ENCODE assay signal across 9 cellular contexts in the genomic region with DNA sequence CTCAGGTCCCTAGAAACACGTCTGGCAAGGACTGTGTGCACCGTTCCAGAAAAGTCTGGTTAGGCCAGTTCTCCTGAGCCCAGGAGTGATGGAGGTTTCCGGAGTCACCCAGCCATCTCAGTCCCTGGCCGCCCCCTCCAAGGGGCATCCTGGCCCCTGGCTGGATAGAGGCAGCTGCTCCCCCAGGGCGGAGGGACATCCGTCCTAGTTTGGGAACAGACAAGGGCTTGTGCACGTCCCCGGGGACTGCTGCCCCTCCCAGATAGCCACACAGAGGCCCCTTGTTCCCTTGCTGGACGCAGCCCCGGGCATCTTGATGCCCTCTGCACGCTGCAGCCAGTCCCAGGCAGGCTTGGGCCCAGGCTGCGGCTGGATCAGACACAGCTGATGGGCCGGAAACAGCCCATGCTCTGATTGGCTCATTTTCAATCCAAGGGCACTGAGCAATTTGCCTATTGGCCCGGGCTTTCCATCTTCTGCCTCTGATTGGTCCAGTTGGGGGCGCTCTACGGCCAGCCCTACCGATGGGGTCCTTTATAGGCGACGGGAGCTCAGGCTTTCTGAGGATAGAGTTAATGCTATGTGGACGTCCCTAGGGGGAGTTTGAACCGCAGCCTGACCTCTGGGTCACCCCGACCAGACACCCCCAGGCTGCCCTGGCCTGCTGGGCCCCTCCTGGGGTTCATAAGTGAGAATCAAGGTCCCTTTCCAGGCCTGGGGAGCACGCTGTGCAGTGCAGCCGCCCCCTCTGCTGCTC. TPM values are rescaled to one million over a fixed set of nuclear protein-coding genes. Genes with fewer than 3 reads are reported as not detected.
DNase-seq lines count a peak whose midpoint lies in the region; ATAC-seq and TF ChIP-seq lines count a peak whose summit lies in the region.
"Had no signal": no experiment of that assay in that cellular context is flagged by ENCODE, and none has a peak within 500 bp of the region (broad histone marks: within the 10 kb centered on the region; RNA-seq: fewer than 3 reads in every experiment).

No MANE protein-coding gene starts in this region.

- H3K27me3 ChIP-seq in ectodermal cell (ENCODE audit: control insufficient read depth, insufficient read depth, low read length, poor library complexity, severe bottlenecking) = no peaks in the 10 kb centered on the region
- H3K27me3 ChIP-seq in mesenchymal stem cell (ENCODE audit: control insufficient read depth in 1 of 2, insufficient read depth in 1 of 2, low read length in 2 of 2) = no peaks in the 10 kb centered on the region
- no peaks in the 10 kb centered on the region for H3K27me3 ChIP-seq in tibial nerve

- no peak overlapping the region for H2BK120ac ChIP-seq in mesenchymal stem cell (ENCODE audit: low read depth, low read length)

- H3K18ac ChIP-seq in mesenchymal stem cell (ENCODE audit: low read depth in 1 of 2, low read length in 2 of 2) = peak overlapping the region in 1 of 2 experiments; percentile 51

- peak overlapping the region; percentile 68 for H3K27ac ChIP-seq in ectodermal cell (ENCODE audit: insufficient read depth, low read depth, low read length, poor library complexity, severe bottlenecking)
- no peak overlapping the region for H3K27ac ChIP-seq in mesenchymal stem cell (ENCODE audit: low read length, poor library complexity, severe bottlenecking)
- H3K27ac ChIP-seq in tibial nerve = peak overlapping the region; percentile 82 to 98 (median 90)

- TF ChIP-seq CTCF in NB4 (IDR thresholded peaks at IDR 0.05; ENCODE audit: low read depth, low read length) = peak; percentile 28
- peak in 4 of 5 experiments; percentile 14 to 40 (median 25) for TF ChIP-seq CTCF in tibial nerve (IDR thresholded peaks at IDR 0.05)
- no peak for TF ChIP-seq CTCF in Calu3 (IDR thresholded peaks at IDR 0.05; ENCODE audit: unreplicated experiment)

- peaks cover 15% of the 10 kb centered on the region for H3K79me1 ChIP-seq in mesenchymal stem cell (replicated peaks; ENCODE audit: low read length, poor library complexity, severe bottlenecking)

- no peak overlapping the region for H2AK5ac ChIP-seq in mesenchymal stem cell (ENCODE audit: low read length, severe bottlenecking)

- H3K23ac ChIP-seq in mesenchymal stem cell (ENCODE audit: low read length in 2 of 2) = no peak overlapping the region

- no peak overlapping the region for H3K4ac ChIP-seq in mesenchymal stem cell (ENCODE audit: low read depth in 1 of 2, low read length in 2 of 2)

- peak overlapping the region in 1 of 2 experiments; percentile 24 for H2BK12ac ChIP-seq in mesenchymal stem cell (ENCODE audit: low read length in 2 of 2)

- H3K4me1 Mint-ChIP-seq in Calu3 (ENCODE audit: low read depth, unreplicated experiment) = no peaks in the 10 kb centered on the region

- no peak overlapping the region for H2BK5ac ChIP-seq in mesenchymal stem cell (ENCODE audit: low read depth, low read length, poor library complexity, severe bottlenecking)

- no peak overlapping the region for H3K4me3 ChIP-seq in NB4 (ENCODE audit: low read depth, low read length)
- no peak overlapping the region for H3K4me3 ChIP-seq in ectodermal cell (ENCODE audit: insufficient read depth, low read depth, low read length)
- peak overlapping the region in 1 of 2 experiments; percentile 62 for H3K4me3 ChIP-seq in mesenchymal stem cell (ENCODE audit: insufficient read depth in 1 of 2, low read depth in 1 of 2, low read length in 2 of 2)
- peak overlapping the region in 3 of 4 donors; percentile 7 to 40 (median 19) for H3K4me3 ChIP-seq in tibial nerve

- BruUV-seq in Calu3 (replicated peaks; lab: Mats Ljungman, UMichigan) = no TSS peak

- no peak overlapping the region for H3K4me3 Mint-ChIP-seq in Calu3 (ENCODE audit: low read depth, unreplicated experiment)
- H3K4me3 Mint-ChIP-seq: central memory CD8-positive, alpha-beta T cell; natural killer cell treated with Interleukin-12 subunit alpha and Interleukin-12 subunit beta and Interleukin-15 and Interleukin-18, amount 100 ng/mL, for 72 hours had no signal

- H3K9me3 ChIP-seq in ectodermal cell (ENCODE audit: control insufficient read depth, low read length) (no peaks in the 10 kb centered on the region), mesenchymal stem cell (ENCODE audit: control insufficient read depth, low read length) (no peaks in the 10 kb centered on the region), tibial nerve (no peaks in the 10 kb centered on the region)

- peak overlapping the region; percentile 12 for H4K8ac ChIP-seq in mesenchymal stem cell (ENCODE audit: low read length)

- no peaks in the 10 kb centered on the region for H3K27me3 Mint-ChIP-seq in Calu3 (ENCODE audit: unreplicated experiment)
- H3K27me3 Mint-ChIP-seq: central memory CD8-positive, alpha-beta T cell; natural killer cell treated with Interleukin-12 subunit alpha and Interleukin-12 subunit beta and Interleukin-15 and Interleukin-18, amount 100 ng/mL, for 72 hours had no signal

- peak overlapping the region; percentile 21 for H4K91ac ChIP-seq in mesenchymal stem cell (ENCODE audit: low read length)

- peak overlapping the region; percentile 74 for H3K9ac ChIP-seq in mesenchymal stem cell (ENCODE audit: low read length)

- intact Hi-C loops in Calu3 (cut with micrococcal nuclease; ENCODE audit: unreplicated experiment) = no loop called here

- CTCF ChIA-PET in Calu3 (lab: Charles Lee) = no interaction called here

- H3K36me3 ChIP-seq in ectodermal cell (ENCODE audit: control insufficient read depth, insufficient read depth, low read length) (no peaks in the 10 kb centered on the region), mesenchymal stem cell (ENCODE audit: control insufficient read depth in 1 of 2, insufficient read depth in 2 of 2, low read depth in 1 of 2, low read length in 2 of 2) (peaks cover 15 to 20% of the 10 kb centered on the region in 2 experiments), tibial nerve (peaks cover 0 to 21% (median 0%) of the 10 kb centered on the region in 3 donors)

- no peak overlapping the region for H3K14ac ChIP-seq in mesenchymal stem cell (ENCODE audit: low read length in 2 of 2)

- TF ChIP-seq POLR2A in NB4 (IDR thresholded peaks at IDR 0.05; ENCODE audit: extremely low read depth, insufficient read length) (no peak), tibial nerve (IDR thresholded peaks at IDR 0.05) (peak in 1 of 2 donors; percentile 25)

- WGBS in ectodermal cell, 2 experiments = 89 to 90% methylated on average over 24 of the region's 24 CpGs
- WGBS in mesenchymal stem cell = 88% methylated on average over 24 of the region's 24 CpGs
- WGBS in tibial nerve, 2 donors = 39 to 42% methylated on average over 21 to 24 of the region's 24 CpGs

- H3K9me3 Mint-ChIP-seq in Calu3 (ENCODE audit: low read depth, unreplicated experiment) = no peaks in the 10 kb centered on the region
- H3K9me3 Mint-ChIP-seq: central memory CD8-positive, alpha-beta T cell; natural killer cell treated with Interleukin-12 subunit alpha and Interleukin-12 subunit beta and Interleukin-15 and Interleukin-18, amount 100 ng/mL, for 72 hours had no signal

- H3K36me3 Mint-ChIP-seq in Calu3 (ENCODE audit: insufficient read depth, unreplicated experiment) = peaks cover 28% of the 10 kb centered on the region
- H3K36me3 Mint-ChIP-seq: natural killer cell treated with Interleukin-12 subunit alpha and Interleukin-12 subunit beta and Interleukin-15 and Interleukin-18, amount 100 ng/mL, for 72 hours had no signal

- H3K4me2 ChIP-seq in mesenchymal stem cell (ENCODE audit: low read length, poor library complexity, severe bottlenecking) = no peak overlapping the region

- H3K4me1 ChIP-seq in ectodermal cell (ENCODE audit: control insufficient read depth, insufficient read depth, low read length) (peaks cover 10% of the 10 kb centered on the region), mesenchymal stem cell (ENCODE audit: control insufficient read depth, insufficient read depth, low read depth, low read length) (peaks cover 11% of the 10 kb centered on the region), tibial nerve (peaks cover 0 to 70% (median 27%) of the 10 kb centered on the region in 4 donors)

- ATAC-seq in HG03135 (IDR thresholded peaks at IDR 0.05; ENCODE audit: unreplicated experiment) = no peak
- ATAC-seq: natural killer cell treated with Interleukin-12 subunit alpha and Interleukin-12 subunit beta and Interleukin-15 and Interleukin-18, amount 100 ng/mL, for 72 hours had no signal

- no peak overlapping the region for H3K27ac Mint-ChIP-seq in Calu3 (ENCODE audit: unreplicated experiment)
- H3K27ac Mint-ChIP-seq: natural killer cell treated with Interleukin-12 subunit alpha and Interleukin-12 subunit beta and Interleukin-15 and Interleukin-18, amount 100 ng/mL, for 72 hours had no signal

- DNase-seq in NB4 (ENCODE audit: low read depth) (no peak), mesenchymal stem cell (no peak), tibial nerve (ENCODE audit: low spot score in 2 of 2) (peak; percentile 50 to 51), Calu3 (no peak), SHP77 treated with DMSO at 0.1 percent for 48 hours (lab: John Stamatoyannopoulos, UW) (no peak)

- TF ChIP-seq EP300 in tibial nerve (IDR thresholded peaks at IDR 0.05) = peak; percentile 40 to 79

- no peak overlapping the region for H2AFZ ChIP-seq in mesenchymal stem cell (ENCODE audit: low read depth, low read length)

- H2BK15ac ChIP-seq in mesenchymal stem cell (ENCODE audit: low read depth, poor library complexity, severe bottlenecking) = no peak overlapping the region

RNA-seq across cellular contexts. Expression of a gene that starts 3.7 kb away (rescaled TPM):
- polyA plus RNA-seq in ectodermal cell (2013, experiment 1 of 4) = 20.3 TPM
- 21.7 TPM for polyA plus RNA-seq in ectodermal cell (2013, experiment 2 of 4)
- polyA plus RNA-seq in ectodermal cell (2013, experiment 3 of 4) = 12.3 TPM
- polyA plus RNA-seq in ectodermal cell (2013, experiment 4 of 4) = 13.3 TPM
- polyA plus RNA-seq in mesenchymal stem cell (2013, experiment 1 of 2) = 8.7 TPM
- 8.2 TPM for polyA plus RNA-seq in mesenchymal stem cell (2013, experiment 2 of 2)
- total RNA-seq in tibial nerve (10 to 100 TPM; 11.6 to 13.3 (median 12.2) TPM), Calu3 (2022) (4.8 and 5.3 TPM in 2 replicates)

RNA-seq across cellular contexts. Expression of a gene that starts 24.6 kb away (rescaled TPM):
- polyA plus RNA-seq in ectodermal cell (2013, experiment 1 of 4) = 44.9 TPM
- 41.1 TPM for polyA plus RNA-seq in ectodermal cell (2013, experiment 2 of 4)
- 43.5 TPM for polyA plus RNA-seq in ectodermal cell (2013, experiment 3 of 4)
- 44.2 TPM for polyA plus RNA-seq in ectodermal cell (2013, experiment 4 of 4)
- polyA plus RNA-seq in mesenchymal stem cell (2013, experiment 1 of 2) = 38.3 TPM
- 39.0 TPM for polyA plus RNA-seq in mesenchymal stem cell (2013, experiment 2 of 2)
- total RNA-seq in tibial nerve (10 to 100 TPM; 37.9 to 83.1 (median 47.8) TPM), Calu3 (2022) (59.2 and 60.4 TPM in 2 replicates)

RNA-seq across cellular contexts. Expression of a gene that starts 32.6 kb away (rescaled TPM):
- polyA plus RNA-seq in ectodermal cell (2013, experiment 1 of 4) = 204 TPM
- polyA plus RNA-seq in ectodermal cell (2013, experiment 2 of 4) = 220 TPM
- 141 TPM for polyA plus RNA-seq in ectodermal cell (2013, experiment 3 of 4)
- polyA plus RNA-seq in ectodermal cell (2013, experiment 4 of 4) = 146 TPM
- 37.1 TPM for polyA plus RNA-seq in mesenchymal stem cell (2013, experiment 1 of 2)
- 34.8 TPM for polyA plus RNA-seq in mesenchymal stem cell (2013, experiment 2 of 2)
- 10 to 100 TPM; 48.2 to 72.9 (median 55.2) TPM for total RNA-seq in tibial nerve
- total RNA-seq in Calu3 (2022) = 133 and 139 TPM in 2 replicates

RNA-seq across cellular contexts. Expression of a gene that starts 43.5 kb away (rescaled TPM):
- polyA plus RNA-seq in ectodermal cell (2013, experiment 1 of 4) = 1.9 TPM
- polyA plus RNA-seq in ectodermal cell (2013, experiment 2 of 4) = 1.8 TPM
- polyA plus RNA-seq in ectodermal cell (2013, experiment 3 of 4) = 1.3 TPM
- polyA plus RNA-seq in ectodermal cell (2013, experiment 4 of 4) = 2.1 TPM
- polyA plus RNA-seq in mesenchymal stem cell (2013, experiment 1 of 2) = 73.0 TPM
- polyA plus RNA-seq in mesenchymal stem cell (2013, experiment 2 of 2) = 70.2 TPM
- 10 to 100 TPM; 14.7 to 50.1 (median 43.1) TPM for total RNA-seq in tibial nerve
- total RNA-seq in Calu3 (2022) = 91.0 and 147 TPM in 2 replicates

RNA-seq across cellular contexts. Expression of a gene that starts 59.4 kb away (rescaled TPM):
- 0.35 TPM for polyA plus RNA-seq in ectodermal cell (2013, experiment 1 of 4)
- 1.1 TPM for polyA plus RNA-seq in ectodermal cell (2013, experiment 2 of 4)
- polyA plus RNA-seq in ectodermal cell (2013, experiment 3 of 4) = 0.32 TPM
- 0.53 TPM for polyA plus RNA-seq in ectodermal cell (2013, experiment 4 of 4)
- polyA plus RNA-seq in mesenchymal stem cell (2013, experiment 1 of 2) = 1.4 TPM
- 1.0 TPM for polyA plus RNA-seq in mesenchymal stem cell (2013, experiment 2 of 2)
- total RNA-seq in tibial nerve = 1 to 10 TPM in 1 of 4 donors, not detected in 3; 1.3 TPM
- 1.6 and 1.7 TPM in 2 replicates for total RNA-seq in Calu3 (2022)

Comparison
In these comparisons a context has a peak if more than half of its experiments do, and no peak if none do; other contexts are left out.
1. DNase-seq: peak in tibial nerve (2 of 2); none in NB4 (single experiment), mesenchymal stem cell (single experiment), Calu3 (single experiment) and SHP77 treated with DMSO at 0.1 percent for 48 hours (single experiment).
2. H3K4me3 ChIP-seq: peak in tibial nerve (3 of 4); none in NB4 (single experiment) and ectodermal cell (single experiment).